ENCODE assay signal across 8 cellular contexts in the genomic region with DNA sequence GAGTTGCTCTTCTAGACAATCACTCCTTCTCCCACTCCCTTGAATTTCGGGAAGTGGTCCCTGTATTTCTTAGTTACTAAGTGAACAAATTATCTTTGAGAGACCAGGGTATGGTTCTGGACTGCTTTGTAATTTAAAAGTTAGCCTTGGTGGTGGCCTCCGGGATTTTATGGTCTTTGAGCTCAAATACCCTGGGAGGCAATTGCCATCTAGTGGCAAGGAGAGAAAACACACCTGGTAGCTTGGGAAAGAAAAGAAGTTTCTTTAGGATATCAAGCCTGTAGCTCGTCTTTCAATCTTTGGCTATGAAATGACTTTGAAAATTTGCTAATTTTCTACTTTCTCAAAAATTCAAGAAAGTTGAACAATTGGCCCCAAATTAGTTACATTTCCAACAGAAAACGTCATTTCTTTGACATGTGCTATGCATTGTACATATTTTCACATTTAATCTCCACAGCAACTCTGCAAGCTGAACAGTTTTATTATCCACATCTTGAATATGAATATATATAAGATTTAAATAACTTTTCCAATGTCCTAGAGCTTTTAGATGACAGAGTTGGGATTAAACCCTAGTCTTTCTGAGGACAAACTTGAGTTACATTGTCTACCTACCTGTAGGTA. TPM values are rescaled to one million over a fixed set of nuclear protein-coding genes. Genes with fewer than 3 reads are reported as not detected.
A peak's percentile ranks its signal among the peaks of the same experiment; 100 is the strongest.
DNase-seq lines count a peak whose midpoint lies in the region; ATAC-seq and TF ChIP-seq lines count a peak whose summit lies in the region.

No MANE protein-coding gene starts in this region.

- no peaks in the 10 kb centered on the region for H3K4me1 ChIP-seq in upper lobe of right lung

- intact Hi-C loops in left colon (cut with DNase I, micrococcal nuclease), result loop anchor here in 1 of 2 donors (10.0 kb wide), 1 partner anchor 332 kb away; no protein-coding TSS in a partner anchor
- intact Hi-C loops in upper lobe of right lung (cut with DNase I), result no loop called here

- POLR2A ChIA-PET in BJ (lab: Charles Lee), result no interaction called here

- ATAC-seq in HG02981 (IDR thresholded peaks at IDR 0.05; ENCODE audit: unreplicated experiment) (peak; percentile 52), left colon (peak; percentile 75), upper lobe of right lung (peak; percentile 89), HG03457 (IDR thresholded peaks at IDR 0.05; ENCODE audit: unreplicated experiment) (no peak)

- DNase-seq in BJ (ENCODE audit: low read depth), result no peak
- no peak for DNase-seq in GM12864 (ENCODE audit: low read depth)
- peak; percentile 52 to 85 for DNase-seq in NCI-H526 (lab: John Stamatoyannopoulos, UW)
- peak; percentile 44 for DNase-seq in brain microvascular endothelial cell
- DNase-seq in left colon, result no peak
- DNase-seq in upper lobe of right lung, result no peak

- no peak overlapping the region for H3K27ac ChIP-seq in brain microvascular endothelial cell
- H3K27ac ChIP-seq in upper lobe of right lung, result no peak overlapping the region

- TF ChIP-seq CTCF in BJ (IDR thresholded peaks at IDR 0.05; ENCODE audit: insufficient read depth, low read depth, low read length), result peak; percentile 89
- peak; percentile 82 for TF ChIP-seq CTCF in GM12864 (IDR thresholded peaks at IDR 0.05; ENCODE audit: low read depth, low read length, missing control alignments)
- peak; percentile 86 for TF ChIP-seq CTCF in brain microvascular endothelial cell (IDR thresholded peaks at IDR 0.05; ENCODE audit: low read depth, low read length, missing control alignments)
- TF ChIP-seq CTCF in upper lobe of right lung (IDR thresholded peaks at IDR 0.05), result peak; percentile 81

- H3K36me3 ChIP-seq in BJ (ENCODE audit: control insufficient read depth, insufficient read depth, low read length) (no peaks in the 10 kb centered on the region), brain microvascular endothelial cell (replicated peaks) (no peaks in the 10 kb centered on the region), upper lobe of right lung (no peaks in the 10 kb centered on the region)

- H3K27me3 ChIP-seq in BJ (ENCODE audit: control insufficient read depth, insufficient read depth, low read length) (peaks cover 2% of the 10 kb centered on the region; the same call in 1 of the 2 replicates), brain microvascular endothelial cell (replicated peaks) (no peaks in the 10 kb centered on the region), upper lobe of right lung (no peaks in the 10 kb centered on the region)

- CTCF ChIA-PET in BJ (lab: Yijun Ruan, JAX), result interaction anchor here (0.6 to 5.7 kb wide), 34 partner anchors 9 to 1237 kb away, joined by 3 to 55 read pairs (median 4); partner anchors contain the start of gene MMP20

- H3K4me3 ChIP-seq in BJ (ENCODE audit: low read depth, low read length) (no peak overlapping the region), GM12864 (ENCODE audit: low read depth, low read length) (no peak overlapping the region), brain microvascular endothelial cell (ENCODE audit: low read depth, low read length) (no peak overlapping the region), upper lobe of right lung (no peak overlapping the region)

- in situ Hi-C loops in brain microvascular endothelial cell (cut with HindIII; ENCODE audit: low pct_ligation_motif_present, low sequenced_read_pairs), result no loop called here

- H3K9me3 ChIP-seq in upper lobe of right lung, result no peaks in the 10 kb centered on the region

RNA-seq across cellular contexts. Expression of gene MMP27, which starts 39.1 kb away (rescaled TPM):
- polyA plus RNA-seq in BJ (2011; rRNA removed), result not detected in 2 replicates
- not detected in 2 replicates for polyA minus RNA-seq in BJ (2011; rRNA and poly(A)+ RNA removed)
- under 1 TPM in 1 of 2 donors, not detected in 1; 0.47 TPM for total RNA-seq in left colon
- not detected for total RNA-seq in upper lobe of right lung

RNA-seq across cellular contexts. Expression of gene MMP20, which starts 41.3 kb away (rescaled TPM):
- polyA plus RNA-seq in BJ (2011; rRNA removed), result not detected in 2 replicates
- polyA minus RNA-seq in BJ (2011; rRNA and poly(A)+ RNA removed), result not detected in 2 replicates
- total RNA-seq in left colon (not detected), upper lobe of right lung (not detected)

RNA-seq across cellular contexts. Expression of gene MMP8, which starts 58.3 kb away (rescaled TPM):
- not detected in 2 replicates for polyA plus RNA-seq in BJ (2011; rRNA removed)
- not detected in 2 replicates for polyA minus RNA-seq in BJ (2011; rRNA and poly(A)+ RNA removed)
- total RNA-seq in left colon (not detected), upper lobe of right lung (not detected)

Comparison
In these comparisons a context has a peak if more than half of its experiments do, and no peak if none do; other contexts are left out.
1. DNase-seq: peak in NCI-H526 (2 of 2) and brain microvascular endothelial cell (single experiment); none in BJ (single experiment), GM12864 (single experiment), left colon (0 of 2) and upper lobe of right lung (single experiment).
2. Peak in every context shown above with its lines, with median percentiles within 50 percentile points of each other: CTCF ChIP-seq.